ENCODE assay signal across 8 cellular contexts in genomic region chr5:96537386-96537785, GRCh38.
DNase-seq lines count a peak whose midpoint lies in the region; ATAC-seq and TF ChIP-seq lines count a peak whose summit lies in the region.

No MANE protein-coding gene starts in this region.

- intact Hi-C loops in MCF 10A (cut with micrococcal nuclease) (no loop called here), breast epithelium (cut with DNase I; ENCODE audit: low total_unique reads) (no loop called here)

- H3K9me3 ChIP-seq in breast epithelium: no peaks in the 10 kb centered on the region
- no peaks in the 10 kb centered on the region for H3K9me3 ChIP-seq in Karpas-422 (ENCODE audit: low read length)

- CTCF ChIA-PET in MCF 10A (lab: Yijun Ruan, JAX): interaction anchor here (0.7 to 1.3 kb wide), 2 partner anchors 24 to 64 kb away, joined by 3 read pairs; no protein-coding TSS in a partner anchor

- no peaks in the 10 kb centered on the region for H3K79me2 ChIP-seq in Karpas-422 (ENCODE audit: low read length)

- peaks cover 8% of the 10 kb centered on the region for H3K9me3 Mint-ChIP-seq in MCF 10A (ENCODE audit: unreplicated experiment)
- H3K9me3 Mint-ChIP-seq in effector memory CD8-positive, alpha-beta T cell: peaks cover 0 to 11% of the 10 kb centered on the region in 2 donors

- no peaks in the 10 kb centered on the region for H4K20me1 ChIP-seq in Karpas-422 (ENCODE audit: insufficient read depth, low read depth, low read length)

- ATAC-seq in effector memory CD8-positive, alpha-beta T cell (replicated peaks): peak; percentile 100
- ATAC-seq in GM21381 (IDR thresholded peaks at IDR 0.05; ENCODE audit: unreplicated experiment): no peak
- ATAC-seq in GM21825 (IDR thresholded peaks at IDR 0.05; ENCODE audit: unreplicated experiment): no peak

- TF ChIP-seq CTCF in MCF 10A (IDR thresholded peaks at IDR 0.05; ENCODE audit: unreplicated experiment) (no peak), breast epithelium (IDR thresholded peaks at IDR 0.05) (no peak)

- no peaks in the 10 kb centered on the region for H3K27me3 Mint-ChIP-seq in MCF 10A (ENCODE audit: insufficient read depth, unreplicated experiment)
- peaks cover 0 to 11% of the 10 kb centered on the region in 2 donors for H3K27me3 Mint-ChIP-seq in effector memory CD8-positive, alpha-beta T cell

- H3K4me3 ChIP-seq in breast epithelium (no peak overlapping the region), Karpas-422 (ENCODE audit: low read length) (no peak overlapping the region)

- BruUV-seq in MCF 10A (replicated peaks; lab: Mats Ljungman, UMichigan): no TSS peak

- no peaks in the 10 kb centered on the region for H3K36me3 ChIP-seq in breast epithelium
- H3K36me3 ChIP-seq in Karpas-422 (ENCODE audit: insufficient read depth, low read length): no peaks in the 10 kb centered on the region

- no peaks in the 10 kb centered on the region for H3K27me3 ChIP-seq in breast epithelium
- H3K27me3 ChIP-seq in Karpas-422 (ENCODE audit: low read length): no peaks in the 10 kb centered on the region

- H3K36me3 Mint-ChIP-seq in MCF 10A (ENCODE audit: insufficient read depth, unreplicated experiment): no peaks in the 10 kb centered on the region
- H3K36me3 Mint-ChIP-seq in effector memory CD8-positive, alpha-beta T cell (ENCODE audit: insufficient read depth): no peaks in the 10 kb centered on the region

- POLR2A ChIA-PET in MCF 10A (lab: Yijun Ruan, JAX): no interaction called here

- no peak overlapping the region for H3K4me3 Mint-ChIP-seq in MCF 10A (ENCODE audit: unreplicated experiment)
- peak overlapping the region; percentile 65 to 70 for H3K4me3 Mint-ChIP-seq in effector memory CD8-positive, alpha-beta T cell

- H3K9me2 ChIP-seq in Karpas-422 (replicated peaks; ENCODE audit: insufficient read depth, low read length): no peaks in the 10 kb centered on the region

- H3K27ac ChIP-seq in breast epithelium: no peak overlapping the region
- no peak overlapping the region for H3K27ac ChIP-seq in Karpas-422 (ENCODE audit: low read length)

- no peak overlapping the region for H3K27ac Mint-ChIP-seq in MCF 10A (ENCODE audit: low read depth, unreplicated experiment)
- H3K27ac Mint-ChIP-seq in effector memory CD8-positive, alpha-beta T cell: peak overlapping the region; percentile 77 to 96

- H2AFZ ChIP-seq in Karpas-422 (ENCODE audit: low read length): no peak overlapping the region

- TF ChIP-seq POLR2A in breast epithelium (IDR thresholded peaks at IDR 0.05): no peak

- H3K4me2 ChIP-seq in Karpas-422 (ENCODE audit: low read depth, low read length, poor library complexity, severe bottlenecking): no peak overlapping the region

- DNase-seq in MCF 10A (ENCODE audit: unreplicated experiment) (peak; percentile 44), breast epithelium (ENCODE audit: low spot score in 2 of 2) (no peak), RKO (ENCODE audit: low spot score) (peak; percentile 64), stromal cell of bone marrow (ENCODE audit: low read depth) (peak; percentile 80), Karpas-422 (no peak)
- peak in 1 of 3 experiments; percentile 21 for DNase-seq in effector memory CD8-positive, alpha-beta T cell

- H3K4me1 Mint-ChIP-seq in MCF 10A (ENCODE audit: insufficient read depth, unreplicated experiment): peaks cover 12% of the 10 kb centered on the region
- H3K4me1 Mint-ChIP-seq in effector memory CD8-positive, alpha-beta T cell (ENCODE audit: low read depth in 2 of 2): peaks cover 21 to 26% of the 10 kb centered on the region in 2 donors

- H3K4me1 ChIP-seq in breast epithelium: no peaks in the 10 kb centered on the region
- no peaks in the 10 kb centered on the region for H3K4me1 ChIP-seq in Karpas-422 (ENCODE audit: low read length)

- no peak overlapping the region for H3K9ac ChIP-seq in Karpas-422 (ENCODE audit: low read length)

Comparison
In these comparisons a context has a peak if more than half of its experiments do, and no peak if none do; other contexts are left out.
1. DNase-seq: peak in MCF 10A (single experiment), RKO (single experiment) and stromal cell of bone marrow (single experiment); none in breast epithelium (0 of 2) and Karpas-422 (single experiment).